In the genomic region with DNA sequence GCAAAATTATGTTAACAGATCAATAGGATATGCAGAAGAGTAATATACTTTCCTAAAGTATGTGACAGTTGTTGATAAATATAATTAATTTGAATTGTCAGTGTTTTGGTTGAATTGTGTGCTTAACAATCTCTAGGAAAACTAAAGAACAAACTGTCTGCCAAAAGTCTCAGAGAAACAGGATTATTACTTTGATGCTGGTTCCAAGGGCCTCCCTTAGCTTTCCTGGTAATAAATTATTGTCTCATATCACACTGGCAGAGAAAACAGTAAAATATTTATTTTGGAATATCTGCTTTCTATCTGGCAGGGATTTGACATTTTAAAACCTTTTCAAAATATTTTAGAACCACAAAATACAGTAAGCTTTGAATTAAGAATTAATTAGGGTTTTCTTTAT, we compare ENCODE assay signal across 24 cellular contexts. TPM values are rescaled to one million over a fixed set of nuclear protein-coding genes. Genes with fewer than 3 reads are reported as not detected.
DNase-seq lines count a peak whose midpoint lies in the region; ATAC-seq, FAIRE-seq and TF ChIP-seq lines count a peak whose summit lies in the region.
"Had no signal": no experiment of that assay in that cellular context is flagged by ENCODE, and none has a peak within 500 bp of the region (broad histone marks: within the 10 kb centered on the region; RNA-seq: fewer than 3 reads in every experiment).

No MANE protein-coding gene starts in this region.

- RAD21 ChIA-PET in HCT116 (lab: Charles Lee; ENCODE audit: low non-redundant PET in 1 of 2, low total read pairs in 2 of 2, uncharacterized antibody in 2 of 2, unreplicated experiment in 2 of 2): interaction anchor here in 1 of 2 experiments (0.6 kb wide), 1 partner anchor 10 kb away, joined by 5 read pairs; no protein-coding TSS in a partner anchor

- TF ChIP-seq CTCF in HCT116 (IDR thresholded peaks at IDR 0.05 in 2 of 3, conservative IDR thresholded peaks at IDR 0.05 in 1 of 3; ENCODE audit: borderline replicate concordance in 1 of 3, insufficient read depth in 1 of 3, low read depth in 2 of 3, low read length in 2 of 3) (no peak), VCaP (conservative IDR thresholded peaks at IDR 0.05) (no peak), endothelial cell of umbilical vein (IDR thresholded peaks at IDR 0.05; ENCODE audit: extremely low read depth in 1 of 2, insufficient read depth in 1 of 2, low read depth in 1 of 2, low read length in 2 of 2) (no peak)

- no peak overlapping the region for H3K27ac ChIP-seq in HCT116 (ENCODE audit: low read depth, low read length)
- peak overlapping the region; percentile 66 for H3K27ac ChIP-seq in VCaP
- no peak overlapping the region for H3K27ac ChIP-seq in endothelial cell of umbilical vein (ENCODE audit: insufficient read depth, low read depth, low read length)
- H3K27ac ChIP-seq: GM23248, SJSA1 had no signal

- H4K20me1 ChIP-seq in HCT116 (ENCODE audit: insufficient read depth) (no peaks in the 10 kb centered on the region; the same call in 1 of the 2 replicates), endothelial cell of umbilical vein (replicated peaks; ENCODE audit: control insufficient read depth, extremely low read depth, insufficient read depth, low read length) (no peaks in the 10 kb centered on the region)

- no peak for ATAC-seq in HCT116
- ATAC-seq: PC-3, Right ventricle myocardium inferior had no signal

- no peak for TF ChIP-seq RAD21 in HCT116 (IDR thresholded peaks at IDR 0.05; ENCODE audit: low read depth)

- H3K4me1 ChIP-seq in HCT116 (ENCODE audit: control insufficient read depth in 1 of 2, insufficient read depth in 2 of 2, low read length in 2 of 2): no peaks in the 10 kb centered on the region
- no peaks in the 10 kb centered on the region for H3K4me1 ChIP-seq in endothelial cell of umbilical vein (ENCODE audit: control insufficient read depth, extremely low read depth, insufficient read depth, low read length)
- H3K4me1 ChIP-seq: SJSA1 had no signal

- H3K9ac ChIP-seq in HCT116 (ENCODE audit: low read length) (no peak overlapping the region), endothelial cell of umbilical vein (replicated peaks; ENCODE audit: extremely low read depth, insufficient read depth, low read length) (no peak overlapping the region)
- H3K9ac ChIP-seq: GM23248 had no signal

- no peaks in the 10 kb centered on the region for H3K27me3 ChIP-seq in HCT116 (ENCODE audit: insufficient read depth, low read length)
- H3K27me3 ChIP-seq in endothelial cell of umbilical vein (ENCODE audit: control insufficient read depth in 2 of 2, insufficient read depth in 2 of 2, low read length in 2 of 2): no peaks in the 10 kb centered on the region
- H3K27me3 ChIP-seq: SJSA1 had no signal

- no peak for FAIRE-seq in endothelial cell of umbilical vein (lab: Jason Lieb, UNC)
- FAIRE-seq in urothelium cell line (lab: Jason Lieb, UNC): no peak

- CTCF ChIA-PET in HCT116 (lab: Charles Lee) (interaction anchor here (1.6 kb wide), 1 partner anchor 26 kb away, joined by 3 read pairs; no protein-coding TSS in a partner anchor), endothelial cell of umbilical vein (lab: Charles Lee) (interaction anchor here (1.3 to 2.1 kb wide), 2 partner anchors 16 to 26 kb away, joined by 3 to 7 read pairs; no protein-coding TSS in a partner anchor)

- no peak overlapping the region for H3K4me2 ChIP-seq in HCT116 (ENCODE audit: low read length)
- H3K4me2 ChIP-seq in endothelial cell of umbilical vein (ENCODE audit: insufficient read depth, low read length): no peak overlapping the region

- DNase-seq in HCT116 (ENCODE audit: low read depth, low spot score) (no peak), NCI-H69 (lab: John Stamatoyannopoulos, UW) (peak; percentile 50), endothelial cell of umbilical vein (ENCODE audit: low read depth, low spot score) (peak; percentile 24), NCI-H345 (lab: John Stamatoyannopoulos, UW) (no peak), head of caudate nucleus (no peak), RPMI8226 (no peak), urothelium cell line (ENCODE audit: low spot score) (no peak)
- DNase-seq: 8988T; CD4-positive, CD25-positive, alpha-beta regulatory T cell; DMS153; GM23248; H7; IMR-90; KG1; MM.1S; NCI-H2029; NCI-H226; NCI-H510A treated with DMSO at 0.1 percent for 48 hours; NCI-H748 treated with DMSO at 0.1 percent for 48 hours; NK-92 treated with Interleukin-12 subunit alpha and Interleukin-12 subunit beta, amount 100 ng/mL, for 24 hours; PC-3 had no signal

- H3K36me3 ChIP-seq in HCT116 (ENCODE audit: control insufficient read depth in 1 of 2, insufficient read depth in 2 of 2, low read length in 2 of 2) (no peaks in the 10 kb centered on the region), endothelial cell of umbilical vein (ENCODE audit: control insufficient read depth in 2 of 2, extremely low read depth in 1 of 2, insufficient read depth in 2 of 2, low read length in 2 of 2) (no peaks in the 10 kb centered on the region)
- H3K36me3 ChIP-seq: SJSA1 had no signal

- H3K4me3 ChIP-seq in HCT116 (replicated peaks in 1 of 2; ENCODE audit: low read depth in 1 of 2, low read length in 2 of 2) (no peak overlapping the region), endothelial cell of umbilical vein (replicated peaks in 1 of 3; ENCODE audit: insufficient read depth in 1 of 3, low read depth in 1 of 3, low read length in 3 of 3) (no peak overlapping the region)
- H3K4me3 ChIP-seq: GM23248, SJSA1 had no signal

- no peaks in the 10 kb centered on the region for H3K79me2 ChIP-seq in HCT116 (ENCODE audit: insufficient read depth, low read length)
- H3K79me2 ChIP-seq in endothelial cell of umbilical vein (ENCODE audit: control insufficient read depth, insufficient read depth, low read length): no peaks in the 10 kb centered on the region

- H3K9me2 ChIP-seq in HCT116 (ENCODE audit: insufficient read depth): no peaks in the 10 kb centered on the region

- peak overlapping the region; percentile 66 for H2AFZ ChIP-seq in HCT116 (ENCODE audit: low read depth, low read length, poor library complexity, severe bottlenecking)
- H2AFZ ChIP-seq in endothelial cell of umbilical vein (ENCODE audit: low read depth, low read length): no peak overlapping the region
- H2AFZ ChIP-seq: GM23248 had no signal

- POLR2A ChIA-PET in HCT116 (lab: Charles Lee): no interaction called here
- POLR2A ChIA-PET in endothelial cell of umbilical vein (lab: Charles Lee): no interaction called here

- H3K9me3 ChIP-seq in HCT116 (ENCODE audit: control insufficient read depth in 1 of 2, insufficient read depth in 1 of 2, low read depth in 1 of 2, low read length in 2 of 2) (no peaks in the 10 kb centered on the region), endothelial cell of umbilical vein (replicated peaks; ENCODE audit: control insufficient read depth, insufficient read depth, low read length) (no peaks in the 10 kb centered on the region)
- H3K9me3 ChIP-seq: SJSA1 had no signal

- dilution Hi-C loops in endothelial cell of umbilical vein (cut with MboI; ENCODE audit: extremely low pct_ligation_motif_present, low sequenced_read_pairs): no loop called here

- intact Hi-C loops in HCT116 (cut with micrococcal nuclease) (no loop called here), endothelial cell of umbilical vein (cut with micrococcal nuclease) (no loop called here), head of caudate nucleus (cut with DNase I) (no loop called here)

- no TSS peak for BruUV-seq in HCT116 (replicated peaks; lab: Mats Ljungman, UMichigan)
- no TSS peak for BruUV-seq in endothelial cell of umbilical vein (replicated peaks; lab: Mats Ljungman, UMichigan)

- TF ChIP-seq POLR2A in HCT116 (IDR thresholded peaks at IDR 0.05; ENCODE audit: borderline replicate concordance, extremely low read depth, insufficient read depth, insufficient read length): no peak
- TF ChIP-seq POLR2A in endothelial cell of umbilical vein (IDR thresholded peaks at IDR 0.05; ENCODE audit: low read depth, low read length): no peak

- H3K9me1 ChIP-seq in endothelial cell of umbilical vein (replicated peaks; ENCODE audit: control insufficient read depth, extremely low read depth, insufficient read depth, low read length): no peaks in the 10 kb centered on the region

TF ChIP-seq in HCT116, 20 proteins besides CTCF, POLR2A, EP300 and RAD21:
- no peak for TF ChIP-seq EZH2phosphoT487 (IDR thresholded peaks at IDR 0.05; ENCODE audit: borderline replicate concordance)
- no peak for TF ChIP-seq SP1 (IDR thresholded peaks at IDR 0.05; ENCODE audit: low read depth)

TF ChIP-seq in endothelial cell of umbilical vein, 7 proteins besides CTCF, POLR2A, EP300 and RAD21:
- no peak for TF ChIP-seq EZH2 (IDR thresholded peaks at IDR 0.05; ENCODE audit: borderline replicate concordance, low read depth, low read length, severe bottlenecking)
- no peak for TF ChIP-seq MYC (IDR thresholded peaks at IDR 0.05; ENCODE audit: low read depth, low read length)
- TF ChIP-seq FOS (IDR thresholded peaks at IDR 0.05; ENCODE audit: borderline replicate concordance, insufficient read depth, low read length): no peak
- TF ChIP-seq, protein P1, sequence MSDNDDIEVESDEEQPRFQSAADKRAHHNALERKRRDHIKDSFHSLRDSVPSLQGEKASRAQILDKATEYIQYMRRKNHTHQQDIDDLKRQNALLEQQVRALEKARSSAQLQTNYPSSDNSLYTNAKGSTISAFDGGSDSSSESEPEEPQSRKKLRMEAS (IDR thresholded peaks at IDR 0.05; ENCODE audit: insufficient read depth, insufficient read length): no peak
- no peak for TF ChIP-seq POLR2AphosphoS5 (IDR thresholded peaks at IDR 0.05; ENCODE audit: insufficient read depth, low read depth, low read length)
- no peak for TF ChIP-seq GATA2 (IDR thresholded peaks at IDR 0.05; ENCODE audit: insufficient read depth, insufficient read length, low read depth, low read length)
- TF ChIP-seq JUN (IDR thresholded peaks at IDR 0.05; ENCODE audit: borderline replicate concordance, insufficient read depth, insufficient read length, low read depth): no peak

RNA-seq across cellular contexts. Expression of a gene that starts 40.1 kb away (rescaled TPM):
- total RNA-seq in HCT116 (2021; ENCODE audit: unreplicated experiment) (21.7 TPM), endothelial cell of umbilical vein (8.7 and 8.8 TPM in 2 replicates)
- 6.4 and 7.9 TPM in 2 replicates for polyA plus RNA-seq in HCT116 (2012)
- 1.3 and 1.6 TPM in 2 replicates for polyA plus RNA-seq in endothelial cell of umbilical vein
- polyA plus RNA-seq in endothelial cell of umbilical vein (2011; cell fraction: cytosol; rRNA removed): 1.2 and 1.3 TPM in 2 replicates
- 2.1 and 2.4 TPM in 2 replicates for polyA plus RNA-seq in endothelial cell of umbilical vein (2011; cell fraction: nucleus; rRNA removed)
- 0.14 and 0.25 TPM in 2 replicates for polyA plus RNA-seq in endothelial cell of umbilical vein (2012)
- 3.4 and 4.9 TPM in 2 replicates for polyA minus RNA-seq in endothelial cell of umbilical vein
- polyA minus RNA-seq in endothelial cell of umbilical vein (2011; cell fraction: cytosol; rRNA and poly(A)+ RNA removed): 13.3 TPM
- polyA minus RNA-seq in endothelial cell of umbilical vein (2011; cell fraction: nucleus; rRNA and poly(A)+ RNA removed): 4.6 and 5.1 TPM in 2 replicates

Comparison
In these comparisons a context has a peak if more than half of its experiments do, and no peak if none do; other contexts are left out.
1. DNase-seq: peak in NCI-H69 (single experiment) and endothelial cell of umbilical vein (single experiment); none in HCT116 (single experiment), NCI-H345 (single experiment), head of caudate nucleus (0 of 42), RPMI8226 (single experiment) and urothelium cell line (single experiment).